In genomic region chr3:81068546-81068945, GRCh38 we compare ENCODE assay signal across 33 cellular contexts.
"Had no signal": no experiment of that assay in that cellular context is flagged by ENCODE, and none has a peak within 500 bp of the region (broad histone marks: within the 10 kb centered on the region; RNA-seq: fewer than 3 reads in every experiment).

No MANE protein-coding gene starts in this region.

- H3K9me3 ChIP-seq: MG63 had no signal

- H3K36me3 ChIP-seq: MG63 had no signal

- H3K27me3 ChIP-seq: MG63 had no signal

- DNase-seq: Karpas-422, Kasumi-1, MG63, MM.1S, MV-4-11, NCI-H1048, NCI-H1092, NCI-H1092 treated with DMSO at 0.1 percent for 48 hours, NCI-H1105, NCI-H1105 treated with DMSO at 0.1 percent for 48 hours, NCI-H1417, NCI-H1417 treated with DMSO at 0.1 percent for 48 hours, NCI-H1436, NCI-H1436 treated with DMSO at 0.1 percent for 48 hours, NCI-H146, NCI-H1694, NCI-H1694 treated with DMSO at 0.1 percent for 48 hours, NCI-H187, NCI-H187 treated with DMSO at 0.1 percent for 48 hours, NCI-H1930, NCI-H2029, NCI-H2029 treated with DMSO at 0.1 percent for 48 hours, NCI-H2081, NCI-H2107, NCI-H2171, NCI-H2171 treated with DMSO at 0.1 percent for 48 hours, NCI-H2227 treated with DMSO at 0.1 percent for 48 hours, NCI-H226, NCI-H345, NCI-H446, NCI-H446 treated with DMSO at 0.1 percent for 48 hours, NCI-H510A, NCI-H510A treated with DMSO at 0.1 percent for 48 hours had no signal

- H3K4me3 ChIP-seq: MG63 had no signal
